ENCODE assay signal across 9 cellular contexts in the genomic region with DNA sequence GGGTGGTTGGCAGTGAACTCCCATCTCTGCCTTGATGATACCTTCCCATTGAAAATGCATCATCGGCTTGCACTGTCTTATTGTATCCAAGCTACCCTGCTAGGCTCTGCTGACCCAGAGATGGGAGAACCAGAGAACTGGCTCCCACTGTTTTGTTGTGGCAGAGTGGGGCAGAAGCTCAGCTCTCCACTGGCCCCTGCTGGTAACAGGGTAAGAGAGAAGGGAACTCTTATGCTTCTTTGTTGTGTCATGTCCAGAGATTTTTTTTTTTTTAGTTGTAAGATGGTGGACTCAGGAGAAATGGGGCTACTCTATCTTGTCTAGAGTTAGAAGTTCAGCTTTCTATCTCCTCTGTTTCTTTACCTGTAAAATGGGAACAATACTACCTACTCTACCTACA.
DNase-seq lines count a peak whose midpoint lies in the region; ATAC-seq, FAIRE-seq and TF ChIP-seq lines count a peak whose summit lies in the region.
"Had no signal": no experiment of that assay in that cellular context is flagged by ENCODE, and none has a peak within 500 bp of the region (broad histone marks: within the 10 kb centered on the region; RNA-seq: fewer than 3 reads in every experiment).

No MANE protein-coding gene starts in this region.

- BruUV-seq in Calu3 (replicated peaks; lab: Mats Ljungman, UMichigan) (no TSS peak), HepG2 (replicated peaks; lab: Mats Ljungman, UMichigan) (no TSS peak)

- no peak overlapping the region for H3K4me3 Mint-ChIP-seq in Calu3 (ENCODE audit: low read depth, unreplicated experiment)
- no peak overlapping the region for H3K4me3 Mint-ChIP-seq in activated naive CD8-positive, alpha-beta T cell treated with anti-CD3 and anti-CD28 coated beads for 36 hours

- TF ChIP-seq POLR2A in HepG2 (IDR thresholded peaks at IDR 0.05; ENCODE audit: insufficient read depth in 1 of 2, low read depth in 2 of 2, low read length in 2 of 2): no peak

- no peak overlapping the region for H3K4me2 ChIP-seq in HepG2 (ENCODE audit: low read depth, low read length)

- H3K9ac ChIP-seq in HepG2 (ENCODE audit: insufficient read depth, low read depth, low read length): no peak overlapping the region

- H3K9me3 Mint-ChIP-seq in Calu3 (ENCODE audit: low read depth, unreplicated experiment): peaks cover 10% of the 10 kb centered on the region
- H3K9me3 Mint-ChIP-seq in activated naive CD8-positive, alpha-beta T cell treated with anti-CD3 and anti-CD28 coated beads for 36 hours: peaks cover 6% of the 10 kb centered on the region

- TF ChIP-seq CTCF in Calu3 (IDR thresholded peaks at IDR 0.05; ENCODE audit: unreplicated experiment) (peak; percentile 58), HepG2 (CRISPR knock-in tag; IDR thresholded peaks at IDR 0.05) (peak; percentile 77)

- H3K27me3 Mint-ChIP-seq in Calu3 (ENCODE audit: unreplicated experiment): no peaks in the 10 kb centered on the region
- H3K27me3 Mint-ChIP-seq in activated naive CD8-positive, alpha-beta T cell treated with anti-CD3 and anti-CD28 coated beads for 36 hours: peaks cover 3% of the 10 kb centered on the region

- DNase-seq in Calu3 (peak; percentile 66), HT1080 (ENCODE audit: low read depth) (peak; percentile 54), HepG2 (ENCODE audit: low spot score) (peak; percentile 65), SK-N-DZ (ENCODE audit: low spot score) (no peak), GOT3 (lab: John Stamatoyannopoulos, UW) (no peak)
- peak; percentile 18 for DNase-seq in activated naive CD8-positive, alpha-beta T cell treated with anti-CD3 and anti-CD28 coated beads for 36 hours

- no peak for TF ChIP-seq EP300 in HepG2 (IDR thresholded peaks at IDR 0.05; ENCODE audit: low read depth in 2 of 2, low read length in 2 of 2)
- no peak for TF ChIP-seq EP300 in HepG2 (CRISPR knock-in tag; IDR thresholded peaks at IDR 0.05; ENCODE audit: borderline replicate concordance)

- no peak overlapping the region for H3K4me3 ChIP-seq in HepG2 (replicated peaks in 1 of 3; ENCODE audit: insufficient read depth in 1 of 3, low read depth in 2 of 3, low read length in 3 of 3)

- POLR2A ChIA-PET in HepG2 (lab: Yijun Ruan, JAX): no interaction called here

- H3K79me2 ChIP-seq in HepG2 (ENCODE audit: insufficient read depth, low read length): no peaks in the 10 kb centered on the region

- no peak overlapping the region for H3K27ac Mint-ChIP-seq in Calu3 (ENCODE audit: unreplicated experiment)
- H3K27ac Mint-ChIP-seq in activated naive CD8-positive, alpha-beta T cell treated with anti-CD3 and anti-CD28 coated beads for 36 hours: no peak overlapping the region

- intact Hi-C loops in Calu3 (cut with micrococcal nuclease; ENCODE audit: unreplicated experiment): no loop called here
- intact Hi-C loops in HepG2 (cut with micrococcal nuclease; ENCODE audit: unreplicated experiment): loop anchor here (1.0 kb wide), 1 partner anchor 135 kb away; no protein-coding TSS in a partner anchor

- peaks cover 76% of the 10 kb centered on the region for H3K4me1 Mint-ChIP-seq in Calu3 (ENCODE audit: low read depth, unreplicated experiment)
- no peaks in the 10 kb centered on the region for H3K4me1 Mint-ChIP-seq in activated naive CD8-positive, alpha-beta T cell treated with anti-CD3 and anti-CD28 coated beads for 36 hours

- no peaks in the 10 kb centered on the region for H4K20me1 ChIP-seq in HepG2 (ENCODE audit: insufficient read depth, low read length)

- H3K36me3 ChIP-seq in HepG2 (replicated peaks in 1 of 2; ENCODE audit: control insufficient read depth in 1 of 2, insufficient read depth in 2 of 2, low read length in 2 of 2): no peaks in the 10 kb centered on the region

- no peak overlapping the region for H2AFZ ChIP-seq in HepG2 (ENCODE audit: low read length)

- ATAC-seq in HepG2 (peak; percentile 89), HG02623 (IDR thresholded peaks at IDR 0.05; ENCODE audit: unreplicated experiment) (no peak), GM21576 (IDR thresholded peaks at IDR 0.05; ENCODE audit: unreplicated experiment) (no peak)

- FAIRE-seq in HepG2 (lab: Jason Lieb, UNC): peak; percentile 74

- TF ChIP-seq RAD21 in HepG2 (CRISPR knock-in tag; IDR thresholded peaks at IDR 0.05): peak; percentile 36; the same call in 1 of the 2 replicates

- H3K4me1 ChIP-seq in HepG2 (ENCODE audit: insufficient read depth, low read length): peaks cover 25% of the 10 kb centered on the region

- no peak overlapping the region for H3K27ac ChIP-seq in HepG2 (ENCODE audit: extremely low read length, insufficient read depth, low read length)
- H3K27ac ChIP-seq: epithelial cell of prostate had no signal

- in situ Hi-C loops in HepG2 (cut with HindIII; ENCODE audit: extremely low pct_ligation_motif_present, low pct_unique_long_range_greater_than_20kb): no loop called here

- no peaks in the 10 kb centered on the region for H3K9me3 ChIP-seq in HepG2 (ENCODE audit: low read length)

- H3K27me3 ChIP-seq in HepG2 (ENCODE audit: control insufficient read depth in 1 of 2, insufficient read depth in 2 of 2, low read length in 2 of 2): no peaks in the 10 kb centered on the region

- H3K36me3 Mint-ChIP-seq in Calu3 (ENCODE audit: insufficient read depth, unreplicated experiment): peaks cover 12% of the 10 kb centered on the region
- no peaks in the 10 kb centered on the region for H3K36me3 Mint-ChIP-seq in activated naive CD8-positive, alpha-beta T cell treated with anti-CD3 and anti-CD28 coated beads for 36 hours

- CTCF ChIA-PET in Calu3 (lab: Charles Lee) (interaction anchor here (0.5 to 0.6 kb wide), 3 partner anchors 44 to 199 kb away, joined by 3 to 4 read pairs (median 3); no protein-coding TSS in a partner anchor), HepG2 (lab: Yijun Ruan, JAX; ENCODE audit: low intra/inter-chr PET ratio, low total read pairs) (interaction anchor here (1.3 to 2.2 kb wide), 3 partner anchors 38 to 314 kb away, joined by 4 to 11 read pairs (median 4); no protein-coding TSS in a partner anchor)

- 57% methylated on average over 1 of the region's 1 CpG for WGBS in HepG2 (ENCODE audit: low lambda C conversion rate)

TF ChIP-seq in HepG2, 621 proteins besides CTCF, POLR2A, EP300 and RAD21 (continues in another document):
- no peak for TF ChIP-seq ZSCAN20 (CRISPR knock-in tag; IDR thresholded peaks at IDR 0.05; ENCODE audit: borderline replicate concordance)
- TF ChIP-seq TBP (CRISPR knock-in tag; IDR thresholded peaks at IDR 0.05): no peak
- TF ChIP-seq, protein P1, sequence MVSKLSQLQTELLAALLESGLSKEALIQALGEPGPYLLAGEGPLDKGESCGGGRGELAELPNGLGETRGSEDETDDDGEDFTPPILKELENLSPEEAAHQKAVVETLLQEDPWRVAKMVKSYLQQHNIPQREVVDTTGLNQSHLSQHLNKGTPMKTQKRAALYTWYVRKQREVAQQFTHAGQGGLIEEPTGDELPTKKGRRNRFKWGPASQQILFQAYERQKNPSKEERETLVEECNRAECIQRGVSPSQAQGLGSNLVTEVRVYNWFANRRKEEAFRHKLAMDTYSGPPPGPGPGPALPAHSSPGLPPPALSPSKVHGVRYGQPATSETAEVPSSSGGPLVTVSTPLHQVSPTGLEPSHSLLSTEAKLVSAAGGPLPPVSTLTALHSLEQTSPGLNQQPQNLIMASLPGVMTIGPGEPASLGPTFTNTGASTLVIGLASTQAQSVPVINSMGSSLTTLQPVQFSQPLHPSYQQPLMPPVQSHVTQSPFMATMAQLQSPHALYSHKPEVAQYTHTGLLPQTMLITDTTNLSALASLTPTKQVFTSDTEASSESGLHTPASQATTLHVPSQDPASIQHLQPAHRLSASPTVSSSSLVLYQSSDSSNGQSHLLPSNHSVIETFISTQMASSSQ (IDR thresholded peaks at IDR 0.05; ENCODE audit: low read depth): no peak
- TF ChIP-seq, protein P1 (CRISPR knock-in tag; IDR thresholded peaks at IDR 0.05; ENCODE audit: borderline replicate concordance): no peak
- TF ChIP-seq, protein P2, sequence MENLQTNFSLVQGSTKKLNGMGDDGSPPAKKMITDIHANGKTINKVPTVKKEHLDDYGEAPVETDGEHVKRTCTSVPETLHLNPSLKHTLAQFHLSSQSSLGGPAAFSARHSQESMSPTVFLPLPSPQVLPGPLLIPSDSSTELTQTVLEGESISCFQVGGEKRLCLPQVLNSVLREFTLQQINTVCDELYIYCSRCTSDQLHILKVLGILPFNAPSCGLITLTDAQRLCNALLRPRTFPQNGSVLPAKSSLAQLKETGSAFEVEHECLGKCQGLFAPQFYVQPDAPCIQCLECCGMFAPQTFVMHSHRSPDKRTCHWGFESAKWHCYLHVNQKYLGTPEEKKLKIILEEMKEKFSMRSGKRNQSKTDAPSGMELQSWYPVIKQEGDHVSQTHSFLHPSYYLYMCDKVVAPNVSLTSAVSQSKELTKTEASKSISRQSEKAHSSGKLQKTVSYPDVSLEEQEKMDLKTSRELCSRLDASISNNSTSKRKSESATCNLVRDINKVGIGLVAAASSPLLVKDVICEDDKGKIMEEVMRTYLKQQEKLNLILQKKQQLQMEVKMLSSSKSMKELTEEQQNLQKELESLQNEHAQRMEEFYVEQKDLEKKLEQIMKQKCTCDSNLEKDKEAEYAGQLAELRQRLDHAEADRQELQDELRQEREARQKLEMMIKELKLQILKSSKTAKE (CRISPR knock-in tag; IDR thresholded peaks at IDR 0.05; ENCODE audit: borderline replicate concordance): no peak
- TF ChIP-seq YEATS2 (CRISPR knock-in tag; IDR thresholded peaks at IDR 0.05; ENCODE audit: borderline replicate concordance): no peak
- TF ChIP-seq STAG1 (CRISPR knock-in tag; IDR thresholded peaks at IDR 0.05): peak; percentile 80
- 0 out of 2 replicates have a peak, but pooled peaks have one; percentile 34 for TF ChIP-seq PPARG (CRISPR knock-in tag; conservative IDR thresholded peaks at IDR 0.05)
- TF ChIP-seq, protein P3, sequence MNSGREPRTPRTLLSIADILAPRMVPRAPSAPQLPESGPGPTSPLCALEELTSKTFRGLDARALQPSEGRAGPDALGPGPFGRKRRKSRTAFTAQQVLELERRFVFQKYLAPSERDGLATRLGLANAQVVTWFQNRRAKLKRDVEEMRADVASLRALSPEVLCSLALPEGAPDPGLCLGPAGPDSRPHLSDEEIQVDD (CRISPR knock-in tag; IDR thresholded peaks at IDR 0.05; ENCODE audit: borderline replicate concordance): no peak
- TF ChIP-seq ZBTB21 (CRISPR knock-in tag; IDR thresholded peaks at IDR 0.05): no peak

Comparison
In these comparisons a context has a peak if more than half of its experiments do, and no peak if none do; other contexts are left out.
1. DNase-seq: peak in Calu3 (single experiment), HT1080 (single experiment), activated naive CD8-positive, alpha-beta T cell treated with anti-CD3 and anti-CD28 coated beads for 36 hours (single experiment) and HepG2 (single experiment); none in SK-N-DZ (single experiment) and GOT3 (single experiment).